ENCODE assay signal across 8 cellular contexts in the genomic region with DNA sequence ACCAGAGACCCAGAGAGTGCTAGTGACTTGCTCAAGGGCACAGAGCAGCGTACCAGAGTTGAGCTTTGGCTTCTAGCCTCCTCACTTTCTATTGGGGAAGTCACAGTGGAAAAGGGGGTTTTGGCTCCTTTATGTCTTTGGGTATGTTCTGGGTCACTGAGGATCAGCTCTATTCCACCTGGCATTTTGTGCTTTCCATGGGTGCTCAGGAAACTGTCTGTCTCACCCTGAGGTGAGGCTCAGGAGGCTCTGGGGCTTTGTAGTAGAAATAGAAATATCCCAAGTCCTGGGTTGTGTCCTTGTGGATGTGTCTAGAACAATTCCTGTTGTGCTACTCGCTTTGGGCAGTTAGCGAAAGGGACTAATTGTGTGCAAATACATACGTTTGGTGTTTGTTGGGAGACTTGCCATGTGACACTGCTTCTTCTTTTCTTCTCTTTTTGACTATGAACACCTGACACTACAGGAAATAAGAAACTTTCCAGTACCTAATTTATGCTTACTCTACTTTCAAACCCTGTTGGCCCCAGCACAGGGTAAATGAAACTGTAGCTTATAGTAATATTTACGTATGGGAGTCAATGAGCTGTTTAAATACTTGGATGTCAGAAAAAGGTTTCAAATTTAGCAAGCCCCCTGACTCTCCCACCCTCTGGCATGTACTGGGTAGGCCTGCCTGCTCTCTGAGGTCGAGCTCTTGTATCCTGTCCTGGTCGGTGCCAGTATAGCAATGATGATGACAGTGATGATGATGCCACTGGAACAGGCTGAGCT. TPM values are rescaled to one million over a fixed set of nuclear protein-coding genes. Genes with fewer than 3 reads are reported as not detected.
DNase-seq lines count a peak whose midpoint lies in the region; ATAC-seq, FAIRE-seq and TF ChIP-seq lines count a peak whose summit lies in the region.

No MANE protein-coding gene starts in this region.

- H2AFZ ChIP-seq in MM.1S (ENCODE audit: low read length) (peak overlapping the region; percentile 8; the same call in 1 of the 2 replicates), keratinocyte (ENCODE audit: control insufficient read depth, low read length) (no peak overlapping the region)

- H3F3A ChIP-seq in MM.1S (ENCODE audit: insufficient read depth, low read length): peaks cover 39% of the 10 kb centered on the region

- TF ChIP-seq CTCF in GM10248 (IDR thresholded peaks at IDR 0.05; ENCODE audit: control extremely low read depth, extremely low read depth, low read depth, missing control alignments) (no peak), MM.1S (IDR thresholded peaks at IDR 0.05; ENCODE audit: low read length) (no peak), keratinocyte (optimal IDR thresholded peaks at IDR 0.05 in 1 of 3, IDR thresholded peaks at IDR 0.05 in 1 of 3, conservative IDR thresholded peaks at IDR 0.05 in 1 of 3; ENCODE audit: extremely low read depth in 1 of 3, insufficient read depth in 2 of 3, low read length in 3 of 3) (no peak), heart right ventricle (IDR thresholded peaks at IDR 0.05) (no peak)

- DNase-seq in GM10248 (ENCODE audit: extremely low spot score) (peak; percentile 65), MM.1S (peak; percentile 84), keratinocyte (ENCODE audit: low read depth, low spot score) (no peak), HPDE6-E6E7 (ENCODE audit: extremely low spot score) (no peak), heart right ventricle (no peak), Right ventricle myocardium superior (no peak), GOT3 (lab: John Stamatoyannopoulos, UW) (no peak)

- H3K79me2 ChIP-seq in MM.1S (ENCODE audit: low read length) (peaks cover 56% of the 10 kb centered on the region), keratinocyte (ENCODE audit: control insufficient read depth, insufficient read depth, low read length) (peaks cover 78% of the 10 kb centered on the region)

- H3K27ac ChIP-seq in MM.1S (ENCODE audit: low read length) (peak overlapping the region; percentile 97), keratinocyte (ENCODE audit: control insufficient read depth, insufficient read depth, low read length) (peak overlapping the region; percentile 88), heart right ventricle (peak overlapping the region in 1 of 10 donors; percentile 70)

- CTCF ChIA-PET in GM10248 (lab: Yijun Ruan, JAX): interaction anchor here (0.9 to 3.7 kb wide), 13 partner anchors 10 to 155 kb away, joined by 3 to 22 read pairs (median 7); partner anchors contain the start of gene SMAD3

- dilution Hi-C loops in keratinocyte (cut with MboI; ENCODE audit: extremely low pct_ligation_motif_present, low sequenced_read_pairs): no loop called here

- POLR2A ChIA-PET in GM10248 (lab: Yijun Ruan, JAX): interaction anchor here (0.9 to 1.9 kb wide), 9 partner anchors 9 to 40 kb away, joined by 3 to 15 read pairs (median 3); no protein-coding TSS in a partner anchor

- H3K27me3 ChIP-seq in MM.1S (replicated peaks; ENCODE audit: insufficient read depth, low read length) (no peaks in the 10 kb centered on the region), keratinocyte (ENCODE audit: control insufficient read depth, extremely low read depth, insufficient read depth, low read length) (no peaks in the 10 kb centered on the region), heart right ventricle (no peaks in the 10 kb centered on the region)

- H4K20me1 ChIP-seq in MM.1S (ENCODE audit: insufficient read depth, low read length) (no peaks in the 10 kb centered on the region), keratinocyte (ENCODE audit: control insufficient read depth, extremely low read depth, insufficient read depth, low read length) (no peaks in the 10 kb centered on the region)

- H3K9me1 ChIP-seq in keratinocyte (ENCODE audit: control insufficient read depth, extremely low read depth, insufficient read depth, low read length): peaks cover 3% of the 10 kb centered on the region

- H3K4me2 ChIP-seq in MM.1S (ENCODE audit: low read depth, low read length) (peak overlapping the region; percentile 81), keratinocyte (ENCODE audit: control insufficient read depth, extremely low read depth, insufficient read depth, low read depth, low read length) (peak overlapping the region; percentile 63)

- H3K4me3 ChIP-seq in MM.1S (ENCODE audit: low read length) (peak overlapping the region; percentile 54), keratinocyte (ENCODE audit: control insufficient read depth in 2 of 3, extremely low read depth in 1 of 3, insufficient read depth in 2 of 3, low read depth in 1 of 3, low read length in 3 of 3) (no peak overlapping the region), heart right ventricle (no peak overlapping the region)

- H3K36me3 ChIP-seq in MM.1S (replicated peaks; ENCODE audit: insufficient read depth, low read length) (no peaks in the 10 kb centered on the region), keratinocyte (ENCODE audit: control insufficient read depth in 2 of 2, extremely low read depth in 1 of 2, insufficient read depth in 2 of 2, low read length in 2 of 2) (peaks cover 11 to 25% of the 10 kb centered on the region in 2 experiments), heart right ventricle (no peaks in the 10 kb centered on the region)

- no peaks in the 10 kb centered on the region for H3K9me2 ChIP-seq in MM.1S (replicated peaks; ENCODE audit: insufficient read depth, low read length)

- no peak for FAIRE-seq in keratinocyte (lab: Jason Lieb, UNC)

- peaks cover 61% of the 10 kb centered on the region for H3K4me1 ChIP-seq in MM.1S (ENCODE audit: low read length)
- peaks cover 88% of the 10 kb centered on the region for H3K4me1 ChIP-seq in keratinocyte (ENCODE audit: control insufficient read depth, extremely low read depth, insufficient read depth, low read length)
- peaks cover 16 to 99% (median 64%) of the 10 kb centered on the region in 9 donors for H3K4me1 ChIP-seq in heart right ventricle

- intact Hi-C loops in heart right ventricle (cut with DNase I) (loop anchor here in 3 of 10 donors (5.0 to 10.0 kb wide), 3 partner anchors 34 to 84 kb away; partner anchors contain the start of gene SMAD3 (in 1 of the 3)), Right ventricle myocardium superior (cut with DNase I) (no loop called here)

- H3K9me3 ChIP-seq in MM.1S (replicated peaks; ENCODE audit: insufficient read depth, low read length) (no peaks in the 10 kb centered on the region), keratinocyte (ENCODE audit: control insufficient read depth, low read depth, low read length) (no peaks in the 10 kb centered on the region), heart right ventricle (no peaks in the 10 kb centered on the region)

- whole genome bisulfite sequencing in heart right ventricle, 2 donors: 91 to 96% methylated on average over 7 of the region's 7 CpGs

- peak; percentile 66 for ATAC-seq in GM21447 (IDR thresholded peaks at IDR 0.05; ENCODE audit: unreplicated experiment)
- no peak for ATAC-seq in heart right ventricle
- ATAC-seq in Right ventricle myocardium superior (ENCODE audit: poor library complexity): no peak

- H3K9ac ChIP-seq in MM.1S (ENCODE audit: low read length) (peak overlapping the region; percentile 66), keratinocyte (ENCODE audit: control insufficient read depth, extremely low read depth, insufficient read depth, low read length) (no peak overlapping the region)

RNA-seq across cellular contexts. Expression of gene SMAD3, which starts 35.6 kb away (rescaled TPM):
- polyA plus RNA-seq in keratinocyte (30.6 to 52.9 TPM (median 33.7 TPM) in 3 replicates), heart right ventricle (1 to 10 TPM; 6.2 to 7.8 TPM)
- 8.1 TPM for polyA plus RNA-seq in keratinocyte (2011; ENCODE audit: low read depth)
- polyA plus RNA-seq in keratinocyte (2011; cell fraction: cytosol; rRNA removed): 23.9 and 26.7 TPM in 2 replicates
- 74.9 and 76.8 TPM in 2 replicates for polyA plus RNA-seq in keratinocyte (2011; cell fraction: nucleus; rRNA removed)
- polyA plus RNA-seq in keratinocyte (2012; ENCODE audit: low replicate concordance): 26.5 and 44.9 TPM in 2 replicates
- 45.4 to 160 TPM (median 47.7 TPM) in 3 replicates for polyA minus RNA-seq in keratinocyte
- polyA minus RNA-seq in keratinocyte (2011; cell fraction: cytosol; rRNA and poly(A)+ RNA removed): 23.8 TPM
- 30.5 and 55.1 TPM in 2 replicates for polyA minus RNA-seq in keratinocyte (2011; cell fraction: nucleus; rRNA and poly(A)+ RNA removed)
- total RNA-seq in heart right ventricle (10 to 100 TPM; 11.3 to 44.8 (median 15.7) TPM), Right ventricle myocardium superior (17.3 TPM)

Comparison
In these comparisons a context has a peak if more than half of its experiments do, and no peak if none do; other contexts are left out.
1. DNase-seq: peak in GM10248 (single experiment) and MM.1S (single experiment); none in keratinocyte (single experiment), HPDE6-E6E7 (single experiment), heart right ventricle (0 of 2), Right ventricle myocardium superior (single experiment) and GOT3 (single experiment).